26 cellular contexts compared by ENCODE assay signal in the genomic region with DNA sequence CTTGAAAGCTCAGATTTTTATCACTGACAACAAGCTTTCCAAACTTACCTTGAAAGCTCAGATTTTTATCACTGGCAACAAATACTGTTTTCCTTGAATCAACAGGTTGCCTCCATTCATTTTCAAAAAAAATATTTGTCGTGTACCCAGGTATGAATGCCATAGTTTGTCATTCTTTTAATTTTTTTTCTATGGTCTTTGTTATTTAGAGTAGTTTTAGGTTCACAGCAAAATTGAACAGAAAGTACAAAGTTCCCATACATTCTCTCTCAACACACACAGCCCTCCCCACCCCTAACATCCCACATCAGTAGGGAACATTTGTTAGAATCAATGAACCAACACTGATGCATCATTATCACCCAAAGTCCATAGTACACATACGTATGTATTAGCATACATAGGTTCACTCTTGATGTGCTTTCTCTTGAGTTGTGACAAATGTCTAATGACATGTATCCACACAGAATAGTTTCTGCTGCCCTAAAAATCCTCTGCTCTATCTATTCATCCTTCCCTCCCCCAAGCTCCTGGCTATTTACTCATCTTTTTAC. TPM values are rescaled to one million over a fixed set of nuclear protein-coding genes. Genes with fewer than 3 reads are reported as not detected.
DNase-seq lines count a peak whose midpoint lies in the region; ATAC-seq, FAIRE-seq and TF ChIP-seq lines count a peak whose summit lies in the region.
"Had no signal": no experiment of that assay in that cellular context is flagged by ENCODE, and none has a peak within 500 bp of the region (broad histone marks: within the 10 kb centered on the region; RNA-seq: fewer than 3 reads in every experiment).

No MANE protein-coding gene starts in this region.

- H2AFZ ChIP-seq in PC-3 (ENCODE audit: low read length): no peak overlapping the region
- no peak overlapping the region for H2AFZ ChIP-seq in hepatocyte

- H3K4me1 ChIP-seq in PC-3 (ENCODE audit: insufficient read depth, low read length) (no peaks in the 10 kb centered on the region), hepatocyte (ENCODE audit: insufficient read depth) (peaks cover 4% of the 10 kb centered on the region), small intestine (ENCODE audit: control insufficient read depth in 2 of 2, insufficient read depth in 1 of 2, low read depth in 1 of 2, low read length in 1 of 2) (peaks cover 0 to 5% of the 10 kb centered on the region in 2 donors), esophagus muscularis mucosa (peaks cover 0 to 25% (median 20%) of the 10 kb centered on the region in 4 donors)
- H3K4me1 ChIP-seq: SJCRH30 had no signal

- TF ChIP-seq POLR2A in esophagus muscularis mucosa (IDR thresholded peaks at IDR 0.05; ENCODE audit: low read depth): no peak

- no peaks in the 10 kb centered on the region for H3K9me3 ChIP-seq in PC-3 (ENCODE audit: low read length)
- no peaks in the 10 kb centered on the region for H3K9me3 ChIP-seq in hepatocyte (ENCODE audit: low read depth)
- no peaks in the 10 kb centered on the region for H3K9me3 ChIP-seq in small intestine (ENCODE audit: control insufficient read depth, low read depth)
- H3K9me3 ChIP-seq in esophagus muscularis mucosa: no peaks in the 10 kb centered on the region
- H3K9me3 ChIP-seq: ovary, SJCRH30, testis had no signal

- H3K27ac ChIP-seq in PC-3 (ENCODE audit: low read length) (no peak overlapping the region), hepatocyte (peak overlapping the region; percentile 26), small intestine (ENCODE audit: low read depth in 1 of 2, low read length in 1 of 2) (no peak overlapping the region), esophagus muscularis mucosa (replicated peaks in 1 of 4) (no peak overlapping the region)
- H3K27ac ChIP-seq: ovary, SJCRH30, testis had no signal

- ATAC-seq in activated T-cell treated with anti-CD3 and anti-CD28 coated beads, Interleukin-2, amount 50 U/mL, for 72 hours (replicated peaks in 1 of 2): no peak
- ATAC-seq in PC-3 (peak; percentile 45; the same call in 1 of the 2 replicates), GM21528 (IDR thresholded peaks at IDR 0.05; ENCODE audit: low FRiP score, unreplicated experiment) (no peak)
- ATAC-seq: HCT116 had no signal

- intact Hi-C loops in PC-3 (cut with micrococcal nuclease): no loop called here
- intact Hi-C loops in esophagus muscularis mucosa (cut with DNase I): no loop called here

- peaks cover 8% of the 10 kb centered on the region; the same call in 1 of the 2 replicates for H3K36me3 ChIP-seq in PC-3 (ENCODE audit: low read depth, low read length)
- no peaks in the 10 kb centered on the region for H3K36me3 ChIP-seq in hepatocyte (replicated peaks; ENCODE audit: insufficient read depth, low read depth)
- no peaks in the 10 kb centered on the region for H3K36me3 ChIP-seq in small intestine (ENCODE audit: control insufficient read depth in 2 of 2, insufficient read depth in 2 of 2, low read length in 2 of 2)
- peaks cover 0 to 5% (median 0%) of the 10 kb centered on the region in 4 donors for H3K36me3 ChIP-seq in esophagus muscularis mucosa
- H3K36me3 ChIP-seq: ovary had no signal

- H3K4me3 Mint-ChIP-seq in activated T-cell treated with anti-CD3 and anti-CD28 coated beads, Interleukin-2, amount 50 U/mL, for 72 hours: no peak overlapping the region
- H3K4me3 Mint-ChIP-seq: activated CD4-positive, alpha-beta T cell treated with anti-CD3 and anti-CD28 coated beads, Interleukin-2, amount 10 ng/mL, durations not matched to agents 24 days and 14 days; CD14-positive monocyte had no signal

- 66% methylated on average over 2 of the region's 2 CpGs for WGBS in hepatocyte (ENCODE audit: low lambda C conversion rate, missing lambda C conversion rate)
- WGBS in small intestine, 3 donors: 54 to 81% (median 65%) methylated on average over 2 of the region's 2 CpGs
- WGBS in esophagus muscularis mucosa: 82% methylated on average over 2 of the region's 2 CpGs

- TF ChIP-seq CTCF in PC-3 (conservative IDR thresholded peaks at IDR 0.05; ENCODE audit: low read depth, low read length) (no peak), hepatocyte (IDR thresholded peaks at IDR 0.05; ENCODE audit: poor library complexity) (no peak), esophagus muscularis mucosa (IDR thresholded peaks at IDR 0.05) (no peak)

- H3K9ac ChIP-seq in PC-3 (ENCODE audit: low read length): no peak overlapping the region

- peaks cover 65% of the 10 kb centered on the region for H3K79me2 ChIP-seq in PC-3 (ENCODE audit: low read length)
- H3K79me2 ChIP-seq in hepatocyte: peaks cover 70% of the 10 kb centered on the region

- FAIRE-seq in small intestine (lab: Jason Lieb, UNC): no peak
- FAIRE-seq: A204.1 had no signal

- peaks cover 19% of the 10 kb centered on the region for H3K4me1 Mint-ChIP-seq in activated T-cell treated with anti-CD3 and anti-CD28 coated beads, Interleukin-2, amount 50 U/mL, for 72 hours (ENCODE audit: low read depth)

- no peaks in the 10 kb centered on the region for H3K27me3 ChIP-seq in PC-3 (ENCODE audit: low read length)
- no peaks in the 10 kb centered on the region for H3K27me3 ChIP-seq in hepatocyte
- no peaks in the 10 kb centered on the region for H3K27me3 ChIP-seq in small intestine (ENCODE audit: control insufficient read depth in 2 of 2, insufficient read depth in 2 of 2, low read length in 2 of 2)
- H3K27me3 ChIP-seq in esophagus muscularis mucosa: no peaks in the 10 kb centered on the region
- H3K27me3 ChIP-seq: ovary, SJCRH30, testis had no signal

- H4K20me1 ChIP-seq in PC-3 (ENCODE audit: low read length): 0 out of 2 replicates have a peak, but pooled peaks cover 13% of the 10 kb centered on the region
- peaks cover 55% of the 10 kb centered on the region for H4K20me1 ChIP-seq in hepatocyte (ENCODE audit: insufficient read depth, poor library complexity, severe bottlenecking)

- H3K4me2 ChIP-seq in PC-3 (ENCODE audit: low read length) (no peak overlapping the region), hepatocyte (no peak overlapping the region)

- CTCF ChIA-PET in PC-3 (lab: Charles Lee): no interaction called here

- no peak for DNase-seq in activated T-cell treated with anti-CD3 and anti-CD28 coated beads, Interleukin-2, amount 50 U/mL, for 72 hours
- DNase-seq in activated T-cell treated with anti-CD3 and anti-CD28 coated beads for 4 hours (no peak), PC-3 (no peak), hepatocyte (ENCODE audit: low spot score) (peak; percentile 9), small intestine (peak; percentile 37), EL (no peak), esophagus muscularis mucosa (ENCODE audit: extremely low spot score) (no peak)
- DNase-seq: activated CD4-positive, alpha-beta T cell treated with anti-CD3 and anti-CD28 coated beads, Interleukin-2, amount 10 ng/mL, durations not matched to agents 24 days and 14 days; activated naive CD4-positive, alpha-beta T cell; activated T-cell treated with anti-CD3 and anti-CD28 coated beads, Interleukin-2, amount 50 U/mL, for 48 hours; amygdala; hippocampal formation; KBM-7; NCI-H1105; NCI-H187 treated with DMSO at 0.1 percent for 48 hours; NCI-H2171; NCI-H510A; ovary; retina; SJCRH30; stimulated activated naive CD4-positive, alpha-beta T cell treated with Interleukin-2 at 50 U/mL for 16 hours; testis had no signal

- H3K27me3 Mint-ChIP-seq in activated T-cell treated with anti-CD3 and anti-CD28 coated beads, Interleukin-2, amount 50 U/mL, for 72 hours (ENCODE audit: low read depth): no peaks in the 10 kb centered on the region
- H3K27me3 Mint-ChIP-seq: activated CD4-positive, alpha-beta T cell treated with anti-CD3 and anti-CD28 coated beads, Interleukin-2, amount 10 ng/mL, durations not matched to agents 24 days and 14 days had no signal

- no peak overlapping the region for H3K4me3 ChIP-seq in PC-3 (ENCODE audit: low read length)
- H3K4me3 ChIP-seq in hepatocyte: no peak overlapping the region
- H3K4me3 ChIP-seq in small intestine (ENCODE audit: low read depth in 1 of 2, low read length in 2 of 2): no peak overlapping the region
- H3K4me3 ChIP-seq in esophagus muscularis mucosa: no peak overlapping the region
- H3K4me3 ChIP-seq: ovary, SJCRH30, testis had no signal

- H3K36me3 Mint-ChIP-seq in activated T-cell treated with anti-CD3 and anti-CD28 coated beads, Interleukin-2, amount 50 U/mL, for 72 hours (ENCODE audit: insufficient read depth in 2 of 2): peaks cover 0 to 2% of the 10 kb centered on the region in 2 donors

- TF ChIP-seq EP300 in esophagus muscularis mucosa (IDR thresholded peaks at IDR 0.05): no peak

- H3K9me2 ChIP-seq in PC-3 (replicated peaks; ENCODE audit: low read length): no peaks in the 10 kb centered on the region
- no peaks in the 10 kb centered on the region for H3K9me2 ChIP-seq in hepatocyte (replicated peaks; ENCODE audit: insufficient read depth)

- no TSS peak for BruUV-seq in PC-3 (replicated peaks; lab: Mats Ljungman, UMichigan)

- peak overlapping the region; percentile 6 for H3K27ac Mint-ChIP-seq in activated T-cell treated with anti-CD3 and anti-CD28 coated beads, Interleukin-2, amount 50 U/mL, for 72 hours
- H3K27ac Mint-ChIP-seq: activated CD4-positive, alpha-beta T cell treated with anti-CD3 and anti-CD28 coated beads, Interleukin-2, amount 10 ng/mL, durations not matched to agents 24 days and 14 days had no signal

- POLR2A ChIA-PET in PC-3 (lab: Charles Lee; ENCODE audit: unreplicated experiment): no interaction called here

- H3F3A ChIP-seq in PC-3 (ENCODE audit: low read length, unreplicated experiment): no peaks in the 10 kb centered on the region

- no peaks in the 10 kb centered on the region for H3K9me3 Mint-ChIP-seq in activated T-cell treated with anti-CD3 and anti-CD28 coated beads, Interleukin-2, amount 50 U/mL, for 72 hours
- H3K9me3 Mint-ChIP-seq: activated CD4-positive, alpha-beta T cell treated with anti-CD3 and anti-CD28 coated beads, Interleukin-2, amount 10 ng/mL, durations not matched to agents 24 days and 14 days; CD14-positive monocyte had no signal

RNA-seq across cellular contexts. Expression of a gene that starts 25.9 kb away (rescaled TPM):
- 10 to 100 TPM; 69.2 to 71.7 TPM for total RNA-seq in activated T-cell treated with anti-CD3 and anti-CD28 coated beads, Interleukin-2, amount 50 U/mL, for 72 hours
- total RNA-seq in PC-3 (2014; rRNA removed) (31.4 and 31.7 TPM in 2 replicates), hepatocyte (36.2 and 47.5 TPM in 2 replicates), esophagus muscularis mucosa (10 to 100 TPM; 25.8 to 35.3 (median 33.3) TPM)
- polyA plus RNA-seq in hepatocyte (33.5 and 43.3 TPM in 2 replicates), small intestine (10 to 100 TPM; 11.0 to 14.6 (median 13.0) TPM)

Comparison
In these comparisons a context has a peak if more than half of its experiments do, and no peak if none do; other contexts are left out.
1. DNase-seq: peak in hepatocyte (single experiment) and small intestine (single experiment); none in activated T-cell treated with anti-CD3 and anti-CD28 coated beads, Interleukin-2, amount 50 U/mL, for 72 hours (0 of 2), activated T-cell treated with anti-CD3 and anti-CD28 coated beads for 4 hours (single experiment), PC-3 (single experiment), EL (single experiment) and esophagus muscularis mucosa (single experiment).